24 cellular contexts compared by ENCODE assay signal in the genomic region with DNA sequence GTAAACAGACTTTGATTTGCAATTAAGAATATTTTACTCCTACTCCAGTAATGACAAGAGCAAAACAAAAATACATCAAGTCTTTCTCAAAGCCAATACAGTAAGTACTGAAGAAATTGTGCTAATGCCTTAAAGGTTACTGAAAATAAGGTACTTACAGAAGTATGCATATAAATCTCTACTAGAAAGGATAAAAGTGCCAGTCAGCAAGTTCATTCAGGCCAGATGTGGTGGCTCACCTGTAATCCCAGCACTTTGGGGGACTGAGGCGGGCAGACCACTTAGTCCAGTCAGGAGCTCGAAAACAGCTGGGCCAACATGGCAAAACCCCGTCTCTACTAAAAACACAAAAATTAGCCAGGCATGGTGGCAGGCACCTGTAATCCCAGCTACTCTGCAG.
"Had no signal": no experiment of that assay in that cellular context is flagged by ENCODE, and none has a peak within 500 bp of the region (broad histone marks: within the 10 kb centered on the region; RNA-seq: fewer than 3 reads in every experiment).

No MANE protein-coding gene starts in this region.

- H3K4me3 Mint-ChIP-seq: naive thymus-derived CD4-positive, alpha-beta T cell; nephron; neural progenitor cell; stimulated activated naive B cell treated with anti-CD40 and anti-IgM and Interleukin-4, amounts not matched to agents 10 μg/mL and 1 μg/mL and 100 μg/mL, for 72 hours; stimulated activated naive CD8-positive, alpha-beta T cell treated with anti-CD3 and anti-CD28 coated beads, Interleukin-15, Interleukin-2, amounts not matched to agents 100 ng/mL and 50 ng/mL, for 24 hours had no signal

- H3K27me3 Mint-ChIP-seq: naive thymus-derived CD4-positive, alpha-beta T cell; stimulated activated naive B cell treated with anti-CD40 and anti-IgM and Interleukin-4, amounts not matched to agents 10 μg/mL and 1 μg/mL and 100 μg/mL, for 72 hours; stimulated activated naive CD8-positive, alpha-beta T cell treated with anti-CD3 and anti-CD28 coated beads, Interleukin-15, Interleukin-2, amounts not matched to agents 100 ng/mL and 50 ng/mL, for 24 hours had no signal

- H3K4me1 ChIP-seq: neural progenitor cell, parathyroid adenoma, prostate gland, right atrium auricular region, sigmoid colon, tibial nerve, upper lobe of right lung, uterus had no signal

- H3K9me3 Mint-ChIP-seq: nephron, neural progenitor cell had no signal

- H3K36me3 ChIP-seq: neural progenitor cell, prostate gland, right atrium auricular region, sigmoid colon, thoracic aorta, tibial nerve, upper lobe of right lung, uterus had no signal

- ATAC-seq: left lobe of liver; naive thymus-derived CD4-positive, alpha-beta T cell; upper lobe of right lung had no signal

- H3K27ac Mint-ChIP-seq: neural progenitor cell had no signal

- H2AFZ ChIP-seq: neural progenitor cell, parathyroid adenoma had no signal

- H3K27me3 ChIP-seq: dorsolateral prefrontal cortex, neural progenitor cell, right atrium auricular region, sigmoid colon, tibial nerve, upper lobe of right lung, uterus had no signal

- H3K9ac ChIP-seq: neural progenitor cell, parathyroid adenoma had no signal

- H3K4me1 Mint-ChIP-seq: nephron, neural progenitor cell had no signal

- H3K4me2 ChIP-seq: neural progenitor cell had no signal

- DNase-seq: dorsolateral prefrontal cortex; effector CD4-positive, alpha-beta T cell; kidney; mesenchymal stem cell; midbrain; naive thymus-derived CD4-positive, alpha-beta T cell; sigmoid colon; stimulated activated CD4-positive, alpha-beta T cell treated with anti-CD3 and anti-CD28 coated beads, Interleukin-2, amount 100 ng/mL, for 24 hours; stimulated activated CD4-positive, alpha-beta T cell treated with anti-CD3 and anti-CD28 coated beads, Interleukin-4, amount 100 ng/mL, for 4 hours; stimulated activated naive B cell treated with anti-CD40 and anti-IgM and Interleukin-4, amounts not matched to agents 10 μg/mL and 1 μg/mL and 100 μg/mL, for 72 hours; upper lobe of right lung; uterus had no signal

- H3K4me3 ChIP-seq: dorsolateral prefrontal cortex, lung, neural progenitor cell, prostate gland, right atrium auricular region, sigmoid colon, thoracic aorta, tibial nerve, upper lobe of right lung, uterus had no signal

- H3K27ac ChIP-seq: dorsolateral prefrontal cortex, neural progenitor cell, parathyroid adenoma, prostate gland, right atrium auricular region, sigmoid colon, thoracic aorta, tibial nerve, upper lobe of right lung, uterus had no signal

- H3K9me3 ChIP-seq: prostate gland, right atrium auricular region, sigmoid colon, thoracic aorta, tibial nerve, upper lobe of right lung, uterus had no signal

- FAIRE-seq: colon, frontal cortex, kidney had no signal
